Comparison of ENCODE assay signal across 8 cellular contexts in genomic region chr5:80238778-80239679, GRCh38. TPM values are rescaled to one million over a fixed set of nuclear protein-coding genes. Genes with fewer than 3 reads are reported as not detected.
A peak's percentile ranks its signal among the peaks of the same experiment; 100 is the strongest.
DNase-seq lines count a peak whose midpoint lies in the region; ATAC-seq and TF ChIP-seq lines count a peak whose summit lies in the region.

No MANE protein-coding gene starts in this region.

- H3K27me3 Mint-ChIP-seq in stimulated activated naive CD8-positive, alpha-beta T cell treated with anti-CD3 and anti-CD28 coated beads, Interleukin-15, Interleukin-2, amounts not matched to agents 100 ng/mL and 50 ng/mL, for 24 hours = no peaks in the 10 kb centered on the region
- H3K27me3 Mint-ChIP-seq in activated naive CD8-positive, alpha-beta T cell treated with anti-CD3 and anti-CD28 coated beads, Interleukin-2, amount 10 ng/mL, durations not matched to agents 7 days and 5 days = no peaks in the 10 kb centered on the region
- H3K27me3 Mint-ChIP-seq in natural killer cell treated with Interleukin-12 subunit alpha and Interleukin-12 subunit beta and Interleukin-15 and Interleukin-18, amount 100 ng/mL, for 72 hours = no peaks in the 10 kb centered on the region
- peaks cover 2 to 5% (median 2%) of the 10 kb centered on the region in 3 donors for H3K27me3 Mint-ChIP-seq in immature natural killer cell (ENCODE audit: low read depth in 3 of 3)

- no peak overlapping the region for H3K4me2 ChIP-seq in MM.1S (ENCODE audit: low read depth, low read length)

- ATAC-seq in stimulated activated naive CD8-positive, alpha-beta T cell treated with anti-CD3 and anti-CD28 coated beads, Interleukin-15, Interleukin-2, amounts not matched to agents 100 U/mL and 50 U/mL, for 24 hours = no peak
- ATAC-seq in activated naive CD8-positive, alpha-beta T cell treated with anti-CD3 and anti-CD28 coated beads, Interleukin-2, amount 10 ng/mL, durations not matched to agents 7 days and 5 days (ENCODE audit: low read depth) = no peak
- no peak for ATAC-seq in natural killer cell treated with Interleukin-12 subunit alpha and Interleukin-12 subunit beta and Interleukin-15 and Interleukin-18, amount 100 ng/mL, for 72 hours

- peak overlapping the region; percentile 32 for H3K4me3 Mint-ChIP-seq in stimulated activated naive CD8-positive, alpha-beta T cell treated with anti-CD3 and anti-CD28 coated beads, Interleukin-15, Interleukin-2, amounts not matched to agents 100 ng/mL and 50 ng/mL, for 24 hours
- H3K4me3 Mint-ChIP-seq in activated naive CD8-positive, alpha-beta T cell treated with anti-CD3 and anti-CD28 coated beads, Interleukin-2, amount 10 ng/mL, durations not matched to agents 7 days and 5 days = peak overlapping the region; percentile 20
- no peak overlapping the region for H3K4me3 Mint-ChIP-seq in natural killer cell treated with Interleukin-12 subunit alpha and Interleukin-12 subunit beta and Interleukin-15 and Interleukin-18, amount 100 ng/mL, for 72 hours
- H3K4me3 Mint-ChIP-seq in immature natural killer cell = no peak overlapping the region

- no peaks in the 10 kb centered on the region for H4K20me1 ChIP-seq in MM.1S (ENCODE audit: insufficient read depth, low read length)

- no peaks in the 10 kb centered on the region for H3F3A ChIP-seq in MM.1S (ENCODE audit: insufficient read depth, low read length)

- peaks cover 3% of the 10 kb centered on the region; the same call in 1 of the 2 replicates for H3K79me2 ChIP-seq in MM.1S (ENCODE audit: low read length)

- no peaks in the 10 kb centered on the region; the same call in 1 of the 2 replicates for H3K9me3 ChIP-seq in MM.1S (replicated peaks; ENCODE audit: insufficient read depth, low read length)

- H2AFZ ChIP-seq in MM.1S (ENCODE audit: low read length) = no peak overlapping the region

- H3K4me1 ChIP-seq in MM.1S (ENCODE audit: low read length) = no peaks in the 10 kb centered on the region

- H3K4me1 Mint-ChIP-seq in stimulated activated naive CD8-positive, alpha-beta T cell treated with anti-CD3 and anti-CD28 coated beads, Interleukin-15, Interleukin-2, amounts not matched to agents 100 ng/mL and 50 ng/mL, for 24 hours (ENCODE audit: low read depth) = peaks cover 75% of the 10 kb centered on the region
- peaks cover 42% of the 10 kb centered on the region for H3K4me1 Mint-ChIP-seq in activated naive CD8-positive, alpha-beta T cell treated with anti-CD3 and anti-CD28 coated beads, Interleukin-2, amount 10 ng/mL, durations not matched to agents 7 days and 5 days
- peaks cover 10 to 12% of the 10 kb centered on the region in 2 donors for H3K4me1 Mint-ChIP-seq in natural killer cell treated with Interleukin-12 subunit alpha and Interleukin-12 subunit beta and Interleukin-15 and Interleukin-18, amount 100 ng/mL, for 72 hours (ENCODE audit: low read depth in 2 of 2)
- H3K4me1 Mint-ChIP-seq in immature natural killer cell = peaks cover 10 to 17% of the 10 kb centered on the region in 2 donors

- H3K27me3 ChIP-seq in MM.1S (replicated peaks; ENCODE audit: insufficient read depth, low read length) = no peaks in the 10 kb centered on the region

- H3K36me3 ChIP-seq in MM.1S (replicated peaks; ENCODE audit: insufficient read depth, low read length) = peaks cover 5% of the 10 kb centered on the region

- H3K9me3 Mint-ChIP-seq in stimulated activated naive CD8-positive, alpha-beta T cell treated with anti-CD3 and anti-CD28 coated beads, Interleukin-15, Interleukin-2, amounts not matched to agents 100 ng/mL and 50 ng/mL, for 24 hours = peaks cover 10% of the 10 kb centered on the region
- H3K9me3 Mint-ChIP-seq in activated naive CD8-positive, alpha-beta T cell treated with anti-CD3 and anti-CD28 coated beads, Interleukin-2, amount 10 ng/mL, durations not matched to agents 7 days and 5 days = peaks cover 11% of the 10 kb centered on the region
- H3K9me3 Mint-ChIP-seq in natural killer cell treated with Interleukin-12 subunit alpha and Interleukin-12 subunit beta and Interleukin-15 and Interleukin-18, amount 100 ng/mL, for 72 hours = peaks cover 7% of the 10 kb centered on the region
- H3K9me3 Mint-ChIP-seq in immature natural killer cell = peaks cover 7 to 15% (median 11%) of the 10 kb centered on the region in 6 donors

- TF ChIP-seq CTCF in MM.1S (IDR thresholded peaks at IDR 0.05; ENCODE audit: low read length) = no peak

- no peak overlapping the region for H3K4me3 ChIP-seq in MM.1S (ENCODE audit: low read length)

- H3K27ac Mint-ChIP-seq in stimulated activated naive CD8-positive, alpha-beta T cell treated with anti-CD3 and anti-CD28 coated beads, Interleukin-15, Interleukin-2, amounts not matched to agents 100 ng/mL and 50 ng/mL, for 24 hours = peak overlapping the region; percentile 88
- H3K27ac Mint-ChIP-seq in activated naive CD8-positive, alpha-beta T cell treated with anti-CD3 and anti-CD28 coated beads, Interleukin-2, amount 10 ng/mL, durations not matched to agents 7 days and 5 days = peak overlapping the region; percentile 51
- no peak overlapping the region for H3K27ac Mint-ChIP-seq in natural killer cell treated with Interleukin-12 subunit alpha and Interleukin-12 subunit beta and Interleukin-15 and Interleukin-18, amount 100 ng/mL, for 72 hours
- H3K27ac Mint-ChIP-seq in immature natural killer cell = no peak overlapping the region

- H3K9me2 ChIP-seq in MM.1S (replicated peaks; ENCODE audit: insufficient read depth, low read length) = no peaks in the 10 kb centered on the region

- POLR2A ChIA-PET in activated naive CD8-positive, alpha-beta T cell treated with anti-CD3 and anti-CD28 coated beads, Interleukin-2, amount 10 ng/mL, durations not matched to agents 7 days and 5 days (lab: Charles Lee) = interaction anchor here (0.6 to 2.0 kb wide), 8 partner anchors 11 to 1985 kb away, joined by 3 to 7 read pairs (median 4); partner anchors contain the start of gene SERINC5

- no peak overlapping the region for H3K9ac ChIP-seq in MM.1S (ENCODE audit: low read length)

- DNase-seq in stimulated activated naive CD8-positive, alpha-beta T cell treated with anti-CD3 and anti-CD28 coated beads, Interleukin-15, Interleukin-2, amounts not matched to agents 100 U/mL and 50 U/mL, for 24 hours = no peak
- DNase-seq in activated naive CD8-positive, alpha-beta T cell treated with anti-CD3 and anti-CD28 coated beads, Interleukin-2, amount 10 ng/mL, durations not matched to agents 7 days and 5 days = no peak
- peak; percentile 57 for DNase-seq in iris pigment epithelial cell (ENCODE audit: low read depth)
- peak; percentile 93 for DNase-seq in superior temporal gyrus (ENCODE audit: extremely low spot score)
- DNase-seq in natural killer cell treated with Interleukin-12 subunit alpha and Interleukin-12 subunit beta and Interleukin-15 and Interleukin-18, amount 100 ng/mL, for 72 hours (ENCODE audit: low spot score) = no peak
- no peak for DNase-seq in immature natural killer cell
- no peak for DNase-seq in MM.1S

- H3K36me3 Mint-ChIP-seq in stimulated activated naive CD8-positive, alpha-beta T cell treated with anti-CD3 and anti-CD28 coated beads, Interleukin-15, Interleukin-2, amounts not matched to agents 100 ng/mL and 50 ng/mL, for 24 hours (ENCODE audit: low read depth) = peaks cover 30% of the 10 kb centered on the region
- H3K36me3 Mint-ChIP-seq in activated naive CD8-positive, alpha-beta T cell treated with anti-CD3 and anti-CD28 coated beads, Interleukin-2, amount 10 ng/mL, durations not matched to agents 7 days and 5 days = peaks cover 74% of the 10 kb centered on the region
- peaks cover 18% of the 10 kb centered on the region for H3K36me3 Mint-ChIP-seq in natural killer cell treated with Interleukin-12 subunit alpha and Interleukin-12 subunit beta and Interleukin-15 and Interleukin-18, amount 100 ng/mL, for 72 hours
- peaks cover 13 to 20% (median 18%) of the 10 kb centered on the region in 3 donors for H3K36me3 Mint-ChIP-seq in immature natural killer cell

- no peak overlapping the region for H3K27ac ChIP-seq in MM.1S (ENCODE audit: low read length)

RNA-seq across cellular contexts. Expression of gene SERINC5, which starts 16.8 kb away (rescaled TPM):
- 10 to 100 TPM; 70.2 to 78.3 TPM for total RNA-seq in activated naive CD8-positive, alpha-beta T cell treated with anti-CD3 and anti-CD28 coated beads, Interleukin-2, amount 10 ng/mL, durations not matched to agents 7 days and 5 days
- total RNA-seq in natural killer cell treated with Interleukin-12 subunit alpha and Interleukin-12 subunit beta and Interleukin-15 and Interleukin-18, amount 100 ng/mL, for 72 hours = 1 to 10 TPM; 6.4 to 7.4 TPM
- 1 to 10 TPM in 2 of 3 donors, under 1 TPM in 1; 0.69 to 2.3 (median 1.1) TPM for polyA plus RNA-seq in immature natural killer cell

Comparison
In these comparisons a context has a peak if more than half of its experiments do, and no peak if none do; other contexts are left out.
1. H3K27ac Mint-ChIP-seq: peak in stimulated activated naive CD8-positive, alpha-beta T cell treated with anti-CD3 and anti-CD28 coated beads, Interleukin-15, Interleukin-2, amounts not matched to agents 100 ng/mL and 50 ng/mL, for 24 hours (single experiment) and activated naive CD8-positive, alpha-beta T cell treated with anti-CD3 and anti-CD28 coated beads, Interleukin-2, amount 10 ng/mL, durations not matched to agents 7 days and 5 days (single experiment); none in natural killer cell treated with Interleukin-12 subunit alpha and Interleukin-12 subunit beta and Interleukin-15 and Interleukin-18, amount 100 ng/mL, for 72 hours (0 of 2) and immature natural killer cell (0 of 6).
2. H3K4me3 Mint-ChIP-seq: peak in stimulated activated naive CD8-positive, alpha-beta T cell treated with anti-CD3 and anti-CD28 coated beads, Interleukin-15, Interleukin-2, amounts not matched to agents 100 ng/mL and 50 ng/mL, for 24 hours (single experiment) and activated naive CD8-positive, alpha-beta T cell treated with anti-CD3 and anti-CD28 coated beads, Interleukin-2, amount 10 ng/mL, durations not matched to agents 7 days and 5 days (single experiment); none in natural killer cell treated with Interleukin-12 subunit alpha and Interleukin-12 subunit beta and Interleukin-15 and Interleukin-18, amount 100 ng/mL, for 72 hours (single experiment) and immature natural killer cell (0 of 5).
3. DNase-seq: peak in iris pigment epithelial cell (single experiment) and superior temporal gyrus (single experiment); none in stimulated activated naive CD8-positive, alpha-beta T cell treated with anti-CD3 and anti-CD28 coated beads, Interleukin-15, Interleukin-2, amounts not matched to agents 100 U/mL and 50 U/mL, for 24 hours (single experiment), activated naive CD8-positive, alpha-beta T cell treated with anti-CD3 and anti-CD28 coated beads, Interleukin-2, amount 10 ng/mL, durations not matched to agents 7 days and 5 days (single experiment), natural killer cell treated with Interleukin-12 subunit alpha and Interleukin-12 subunit beta and Interleukin-15 and Interleukin-18, amount 100 ng/mL, for 72 hours (single experiment), immature natural killer cell (0 of 3) and MM.1S (single experiment).
4. RNA of gene SERINC5, which starts 16.8 kb away (total RNA-seq): 70.2 to 78.3 TPM in activated naive CD8-positive, alpha-beta T cell treated with anti-CD3 and anti-CD28 coated beads, Interleukin-2, amount 10 ng/mL, durations not matched to agents 7 days and 5 days; 6.4 to 7.4 TPM in natural killer cell treated with Interleukin-12 subunit alpha and Interleukin-12 subunit beta and Interleukin-15 and Interleukin-18, amount 100 ng/mL, for 72 hours; every median in the first group is over 4 times any median in the second.